ENCODE assay signal across 1 cellular context in genomic region chr7:11237742-11238141, GRCh38.
TF ChIP-seq lines count a peak whose summit lies in the region.

No MANE protein-coding gene starts in this region.

TF ChIP-seq in H1, 55 proteins besides CTCF, POLR2A, EP300 and RAD21 (continued from another document):
- TF ChIP-seq RFX5 (IDR thresholded peaks at IDR 0.05; ENCODE audit: borderline replicate concordance, low read depth, low read length) (no peak), USF2 (IDR thresholded peaks at IDR 0.05; ENCODE audit: low read length) (no peak), TBP (IDR thresholded peaks at IDR 0.05; ENCODE audit: low read depth, low read length) (no peak), CHD7 (IDR thresholded peaks at IDR 0.05; ENCODE audit: insufficient replicate concordance, low read length) (no peak), ASH2L (IDR thresholded peaks at IDR 0.05; ENCODE audit: low read length) (no peak), SIN3A (conservative IDR thresholded peaks at IDR 0.05 in 1 of 2, IDR thresholded peaks at IDR 0.05 in 1 of 2; ENCODE audit: low read depth in 1 of 2, low read length in 2 of 2) (no peak)
- TF ChIP-seq, protein P1, sequence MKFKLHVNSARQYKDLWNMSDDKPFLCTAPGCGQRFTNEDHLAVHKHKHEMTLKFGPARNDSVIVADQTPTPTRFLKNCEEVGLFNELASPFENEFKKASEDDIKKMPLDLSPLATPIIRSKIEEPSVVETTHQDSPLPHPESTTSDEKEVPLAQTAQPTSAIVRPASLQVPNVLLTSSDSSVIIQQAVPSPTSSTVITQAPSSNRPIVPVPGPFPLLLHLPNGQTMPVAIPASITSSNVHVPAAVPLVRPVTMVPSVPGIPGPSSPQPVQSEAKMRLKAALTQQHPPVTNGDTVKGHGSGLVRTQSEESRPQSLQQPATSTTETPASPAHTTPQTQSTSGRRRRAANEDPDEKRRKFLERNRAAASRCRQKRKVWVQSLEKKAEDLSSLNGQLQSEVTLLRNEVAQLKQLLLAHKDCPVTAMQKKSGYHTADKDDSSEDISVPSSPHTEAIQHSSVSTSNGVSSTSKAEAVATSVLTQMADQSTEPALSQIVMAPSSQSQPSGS (IDR thresholded peaks at IDR 0.05; ENCODE audit: low read length), result no peak
TF ChIP-seq in H1: peak in this region for 0.
